ENCODE assay signal across 1 cellular context in genomic region chr19:12946092-12946845, GRCh38.
A peak's percentile ranks its signal among the peaks of the same experiment; 100 is the strongest.
TF ChIP-seq lines count a peak whose summit lies in the region.

No MANE protein-coding gene starts in this region.

TF ChIP-seq in K562, 482 proteins besides CTCF, POLR2A, EP300 and RAD21 (continued from another document and continues in another):
- TF ChIP-seq MLX (CRISPR knock-in tag; conservative IDR thresholded peaks at IDR 0.05) = no peak
- no peak for TF ChIP-seq E2F8 (IDR thresholded peaks at IDR 0.05; ENCODE audit: low read depth, partially characterized antibody)
- TF ChIP-seq ZNF24 (IDR thresholded peaks at IDR 0.05) = no peak
- TF ChIP-seq LEF1 (IDR thresholded peaks at IDR 0.05) = no peak
- peak; percentile 12; the same call in 1 of the 2 replicates for TF ChIP-seq NKRF (IDR thresholded peaks at IDR 0.05; ENCODE audit: borderline replicate concordance)
- TF ChIP-seq NFXL1 (CRISPR knock-in tag; IDR thresholded peaks at IDR 0.05) = no peak
- TF ChIP-seq FOXA1 (IDR thresholded peaks at IDR 0.05; ENCODE audit: borderline replicate concordance) = no peak
- TF ChIP-seq SRF (CRISPR knock-in tag; IDR thresholded peaks at IDR 0.05) = no peak
- TF ChIP-seq DLX4 (CRISPR knock-in tag; IDR thresholded peaks at IDR 0.05) = no peak
- TF ChIP-seq KAT8 (IDR thresholded peaks at IDR 0.05; ENCODE audit: low read depth) = no peak
- TF ChIP-seq PHF8 (IDR thresholded peaks at IDR 0.05; ENCODE audit: borderline replicate concordance, low read length) = no peak; the same call in 1 of the 2 replicates
- TF ChIP-seq ZNF785 (CRISPR knock-in tag; IDR thresholded peaks at IDR 0.05) = no peak
- no peak for TF ChIP-seq XRCC4 (IDR thresholded peaks at IDR 0.05; ENCODE audit: extremely low read depth, insufficient read depth, insufficient read length)
- TF ChIP-seq BRF1 (IDR thresholded peaks at IDR 0.05; ENCODE audit: borderline replicate concordance, extremely low read depth, insufficient read length) = no peak
- no peak for TF ChIP-seq ZNF347 (CRISPR knock-in tag; IDR thresholded peaks at IDR 0.05; ENCODE audit: low read depth)
- no peak for TF ChIP-seq HDAC6 (IDR thresholded peaks at IDR 0.05; ENCODE audit: low read depth, low read length)
- TF ChIP-seq THAP12 (CRISPR knock-in tag; IDR thresholded peaks at IDR 0.05) = no peak
- no peak for TF ChIP-seq CBX5 (IDR thresholded peaks at IDR 0.05; ENCODE audit: borderline replicate concordance, low read depth)
- no peak for TF ChIP-seq STAG1 (CRISPR knock-in tag; IDR thresholded peaks at IDR 0.05; ENCODE audit: borderline replicate concordance)
- no peak for TF ChIP-seq RERE (CRISPR knock-in tag; IDR thresholded peaks at IDR 0.05; ENCODE audit: borderline replicate concordance)
- TF ChIP-seq E2F5 (CRISPR knock-in tag; IDR thresholded peaks at IDR 0.05) = no peak
- TF ChIP-seq ZKSCAN3 (CRISPR knock-in tag; IDR thresholded peaks at IDR 0.05) = no peak
- TF ChIP-seq CHCHD3 (CRISPR knock-in tag; IDR thresholded peaks at IDR 0.05) = no peak
- no peak for TF ChIP-seq CHD4 (IDR thresholded peaks at IDR 0.05; ENCODE audit: insufficient read depth, insufficient replicate concordance, low read depth, low read length, poor library complexity, severe bottlenecking)
- no peak for TF ChIP-seq FOXJ3 (CRISPR knock-in tag; IDR thresholded peaks at IDR 0.05)
- TF ChIP-seq POLR2AphosphoS2 (IDR thresholded peaks at IDR 0.05; ENCODE audit: low read length) = no peak
- no peak for TF ChIP-seq HBP1 (CRISPR knock-in tag; IDR thresholded peaks at IDR 0.05)
- peak; percentile 33; the same call in 1 of the 2 replicates for TF ChIP-seq ZNF707 (CRISPR knock-in tag; conservative IDR thresholded peaks at IDR 0.05)
- TF ChIP-seq ZNF507 (tag; conservative IDR thresholded peaks at IDR 0.05) = no peak
- no peak for TF ChIP-seq ZNF512 (tag; IDR thresholded peaks at IDR 0.05)
- peak; percentile 74; the same call in 1 of the 2 replicates for TF ChIP-seq ZNF609 (CRISPR knock-in tag; IDR thresholded peaks at IDR 0.05; ENCODE audit: borderline replicate concordance)
- peak; percentile 13 to 26; a peak in 1 of 4 replicates for TF ChIP-seq HDAC1 (IDR thresholded peaks at IDR 0.05)
- no peak for TF ChIP-seq PHF20 (IDR thresholded peaks at IDR 0.05; ENCODE audit: partially characterized antibody)
- TF ChIP-seq KLF16 (IDR thresholded peaks at IDR 0.05) = no peak
